In genomic region chr9:90100014-90100413, GRCh38 we compare ENCODE assay signal across 13 cellular contexts.
"Had no signal": no experiment of that assay in that cellular context is flagged by ENCODE, and none has a peak within 500 bp of the region (broad histone marks: within the 10 kb centered on the region; RNA-seq: fewer than 3 reads in every experiment).

No MANE protein-coding gene starts in this region.

- H3K36me3 ChIP-seq: heart left ventricle, left ventricle myocardium inferior, sigmoid colon had no signal

- H3K4me3 ChIP-seq: heart left ventricle, left ventricle myocardium inferior, sigmoid colon, testis had no signal

- H3K27me3 ChIP-seq: sigmoid colon, testis had no signal

- ATAC-seq: activated naive CD8-positive, alpha-beta T cell treated with anti-CD3 and anti-CD28 coated beads, Interleukin-2, amount 50 U/mL, for 24 hours had no signal

- H3K9me3 ChIP-seq: heart left ventricle, left ventricle myocardium inferior, sigmoid colon, testis had no signal

- H3K27ac ChIP-seq: heart left ventricle, left ventricle myocardium inferior, sigmoid colon, testis had no signal

- DNase-seq: activated B cell treated with CpG ODN at 0.5 μM for 24 hours; activated CD8-positive, alpha-beta memory T cell treated with anti-CD3 and anti-CD28 coated beads for 24 hours; activated naive CD4-positive, alpha-beta T cell treated with Interleukin-2 at 50 U/mL for 16 hours; activated naive CD8-positive, alpha-beta T cell treated with anti-CD3 and anti-CD28 coated beads, Interleukin-2, amount 50 U/mL, for 24 hours; effector memory CD4-positive, alpha-beta T cell; foreskin fibroblast; heart left ventricle; islet precursor cell; left ventricle myocardium inferior; sigmoid colon; stimulated activated CD4-positive, alpha-beta T cell treated with anti-CD3 and anti-CD28 coated beads, Interleukin-12 subunit alpha, Interleukin-12 subunit beta, amount 100 ng/mL, for 4 hours; stimulated activated naive CD4-positive, alpha-beta T cell treated with Interleukin-2 at 50 U/mL for 16 hours had no signal
